1 cellular context compared by ENCODE assay signal in genomic region chr17:51120739-51121619, GRCh38.
TF ChIP-seq lines count a peak whose summit lies in the region.

Gene SPAG9 (minus strand): TSS chr17:51120868. CDS start chr17:51120656, 212 bp downstream.

TF ChIP-seq in HepG2, 621 proteins besides CTCF, POLR2A, EP300 and RAD21 (continued from another document and continues in another):
- TF ChIP-seq POLR2AphosphoS5 (IDR thresholded peaks at IDR 0.05; ENCODE audit: low read depth, low read length): peak; percentile 85
- no peak for TF ChIP-seq KAT7 (CRISPR knock-in tag; IDR thresholded peaks at IDR 0.05; ENCODE audit: borderline replicate concordance)
- TF ChIP-seq TBX2 (CRISPR knock-in tag; IDR thresholded peaks at IDR 0.05; ENCODE audit: borderline replicate concordance): peak; percentile 69
- peak; percentile 77 for TF ChIP-seq NFYC (CRISPR knock-in tag; IDR thresholded peaks at IDR 0.05)
- TF ChIP-seq SIN3B (IDR thresholded peaks at IDR 0.05; ENCODE audit: low read length): peak; percentile 22; the same call in 1 of the 2 replicates
- TF ChIP-seq SP4 (CRISPR knock-in tag; IDR thresholded peaks at IDR 0.05): peak; percentile 74
- peak; percentile 18; the same call in 1 of the 2 replicates for TF ChIP-seq MEIS2 (CRISPR knock-in tag; IDR thresholded peaks at IDR 0.05)
- TF ChIP-seq E2F5 (CRISPR knock-in tag; conservative IDR thresholded peaks at IDR 0.05): peak; percentile 70; the same call in 1 of the 2 replicates
- TF ChIP-seq FOXK2 (IDR thresholded peaks at IDR 0.05): peak; percentile 77
- 0 out of 2 replicates have a peak, but pooled peaks have one; percentile 14 for TF ChIP-seq TFE3 (CRISPR knock-in tag; IDR thresholded peaks at IDR 0.05)
- no peak for TF ChIP-seq ZNF775 (CRISPR knock-in tag; IDR thresholded peaks at IDR 0.05; ENCODE audit: borderline replicate concordance)
- TF ChIP-seq RXRB (CRISPR knock-in tag; IDR thresholded peaks at IDR 0.05; ENCODE audit: borderline replicate concordance): peak; percentile 43; the same call in 1 of the 2 replicates
- TF ChIP-seq ZNF256 (CRISPR knock-in tag; conservative IDR thresholded peaks at IDR 0.05): 0 out of 2 replicates have a peak, but pooled peaks have one; percentile 33
- TF ChIP-seq FOXK1 (CRISPR knock-in tag; IDR thresholded peaks at IDR 0.05; ENCODE audit: borderline replicate concordance, low read depth): peak; percentile 42; the same call in 1 of the 2 replicates
- TF ChIP-seq GTF2F1 (IDR thresholded peaks at IDR 0.05; ENCODE audit: low read length): 0 out of 2 replicates have a peak, but pooled peaks have one; percentile 25
- 0 out of 2 replicates have a peak, but pooled peaks have one; percentile 3 for TF ChIP-seq MTF2 (CRISPR knock-in tag; IDR thresholded peaks at IDR 0.05; ENCODE audit: borderline replicate concordance)
- no peak for TF ChIP-seq SYNCRIP (IDR thresholded peaks at IDR 0.05; ENCODE audit: insufficient read depth, low read depth, low read length)
- peak; percentile 42; the same call in 1 of the 2 replicates for TF ChIP-seq AKAP8 (CRISPR knock-in tag; IDR thresholded peaks at IDR 0.05)
- TF ChIP-seq HOMEZ (CRISPR knock-in tag; IDR thresholded peaks at IDR 0.05; ENCODE audit: low read depth): peak; percentile 51; the same call in 1 of the 2 replicates
- TF ChIP-seq LCORL (IDR thresholded peaks at IDR 0.05): no peak
- TF ChIP-seq LCORL (CRISPR knock-in tag; IDR thresholded peaks at IDR 0.05): peak; percentile 40; the same call in 1 of the 2 replicates
- no peak for TF ChIP-seq REPIN1 (CRISPR knock-in tag; IDR thresholded peaks at IDR 0.05; ENCODE audit: borderline replicate concordance, low read depth)
- TF ChIP-seq ASH2L (IDR thresholded peaks at IDR 0.05; ENCODE audit: insufficient read length, low read depth, low read length): peak; percentile 41
- TF ChIP-seq YEATS4 (CRISPR knock-in tag; IDR thresholded peaks at IDR 0.05; ENCODE audit: borderline replicate concordance): 0 out of 2 replicates have a peak, but pooled peaks have one; percentile 8
- no peak for TF ChIP-seq ZNF710 (CRISPR knock-in tag; IDR thresholded peaks at IDR 0.05; ENCODE audit: borderline replicate concordance)
- TF ChIP-seq ARID2 (CRISPR knock-in tag; IDR thresholded peaks at IDR 0.05; ENCODE audit: borderline replicate concordance): no peak
- TF ChIP-seq AKNA (CRISPR knock-in tag; IDR thresholded peaks at IDR 0.05; ENCODE audit: borderline replicate concordance): no peak; the same call in 1 of the 2 replicates
- peak; percentile 76 for TF ChIP-seq PATZ1 (CRISPR knock-in tag; IDR thresholded peaks at IDR 0.05)
- peak; percentile 71 for TF ChIP-seq KDM2A (CRISPR knock-in tag; IDR thresholded peaks at IDR 0.05; ENCODE audit: borderline replicate concordance, low read depth)
- no peak for TF ChIP-seq ZNF33B (CRISPR knock-in tag; IDR thresholded peaks at IDR 0.05)
- peak; percentile 47 for TF ChIP-seq ZFY (CRISPR knock-in tag; IDR thresholded peaks at IDR 0.05)
- TF ChIP-seq HCFC1 (IDR thresholded peaks at IDR 0.05; ENCODE audit: low read depth, low read length): peak; percentile 51; the same call in 1 of the 2 replicates
- peak; percentile 69 for TF ChIP-seq SAP130 (CRISPR knock-in tag; IDR thresholded peaks at IDR 0.05; ENCODE audit: low read depth)
- TF ChIP-seq MAF1 (CRISPR knock-in tag; IDR thresholded peaks at IDR 0.05; ENCODE audit: borderline replicate concordance): peak; percentile 79; the same call in 1 of the 2 replicates
- no peak; the same call in 1 of the 2 replicates for TF ChIP-seq ZBTB38 (CRISPR knock-in tag; IDR thresholded peaks at IDR 0.05)
- peak; percentile 68; the same call in 1 of the 2 replicates for TF ChIP-seq ZNF607 (CRISPR knock-in tag; IDR thresholded peaks at IDR 0.05; ENCODE audit: borderline replicate concordance)
- peak; percentile 73; the same call in 1 of the 2 replicates for TF ChIP-seq NFAT5 (CRISPR knock-in tag; IDR thresholded peaks at IDR 0.05)
- TF ChIP-seq ZFP36L1 (CRISPR knock-in tag; IDR thresholded peaks at IDR 0.05): peak; percentile 48; the same call in 1 of the 2 replicates
- TF ChIP-seq SKI (IDR thresholded peaks at IDR 0.05; ENCODE audit: partially characterized antibody): peak; percentile 25
- TF ChIP-seq CBX1 (IDR thresholded peaks at IDR 0.05; ENCODE audit: low read depth): peak; percentile 72
- TF ChIP-seq CREM (IDR thresholded peaks at IDR 0.05): peak; percentile 87
- no peak for TF ChIP-seq CREM (CRISPR knock-in tag; IDR thresholded peaks at IDR 0.05)
